Comparison of ENCODE assay signal across 8 cellular contexts in genomic region chr14:69543341-69544249, GRCh38. TPM values are rescaled to one million over a fixed set of nuclear protein-coding genes. Genes with fewer than 3 reads are reported as not detected.
DNase-seq lines count a peak whose midpoint lies in the region; ATAC-seq lines count a peak whose summit lies in the region.
"Had no signal": no experiment of that assay in that cellular context is flagged by ENCODE, and none has a peak within 500 bp of the region (broad histone marks: within the 10 kb centered on the region; RNA-seq: fewer than 3 reads in every experiment).

No MANE protein-coding gene starts in this region.

- no peak overlapping the region for H3K4me3 Mint-ChIP-seq in stimulated activated effector memory CD8-positive, alpha-beta T cell treated with anti-CD3 and anti-CD28 coated beads, Interleukin-12 subunit alpha, Interleukin-12 subunit beta, amount 100 ng/mL, for 72 hours

- H3K27ac Mint-ChIP-seq in stimulated activated effector memory CD8-positive, alpha-beta T cell treated with anti-CD3 and anti-CD28 coated beads, Interleukin-12 subunit alpha, Interleukin-12 subunit beta, amount 100 ng/mL, for 72 hours, result peak overlapping the region; percentile 18

- peaks cover 4% of the 10 kb centered on the region for H3K36me3 Mint-ChIP-seq in stimulated activated effector memory CD8-positive, alpha-beta T cell treated with anti-CD3 and anti-CD28 coated beads, Interleukin-12 subunit alpha, Interleukin-12 subunit beta, amount 100 ng/mL, for 72 hours

- H3K9me3 Mint-ChIP-seq in stimulated activated effector memory CD8-positive, alpha-beta T cell treated with anti-CD3 and anti-CD28 coated beads, Interleukin-12 subunit alpha, Interleukin-12 subunit beta, amount 100 ng/mL, for 72 hours, result no peaks in the 10 kb centered on the region

- peaks cover 18% of the 10 kb centered on the region for H3K4me1 Mint-ChIP-seq in stimulated activated effector memory CD8-positive, alpha-beta T cell treated with anti-CD3 and anti-CD28 coated beads, Interleukin-12 subunit alpha, Interleukin-12 subunit beta, amount 100 ng/mL, for 72 hours

- ATAC-seq in left cardiac atrium (peak in 1 of 2 donors; percentile 90), HG02981 (IDR thresholded peaks at IDR 0.05; ENCODE audit: unreplicated experiment) (no peak), HG02840 (IDR thresholded peaks at IDR 0.05; ENCODE audit: low FRiP score, unreplicated experiment) (no peak)
- ATAC-seq in stimulated activated effector memory CD8-positive, alpha-beta T cell treated with anti-CD3 and anti-CD28 coated beads, Interleukin-12 subunit alpha, Interleukin-12 subunit beta, amount 100 ng/mL, for 72 hours, result peak; percentile 91

- DNase-seq in EL (peak; percentile 90), M059J (ENCODE audit: low read depth) (peak; percentile 93), left cardiac atrium (peak; percentile 70)
- DNase-seq in activated CD8-positive, alpha-beta memory T cell treated with anti-CD3 and anti-CD28 coated beads for 24 hours, result peak; percentile 56
- peak; percentile 15 to 70 for DNase-seq in stimulated activated effector memory CD8-positive, alpha-beta T cell treated with anti-CD3 and anti-CD28 coated beads, Interleukin-12 subunit alpha, Interleukin-12 subunit beta, amount 100 ng/mL, for 72 hours (ENCODE audit: low spot score in 2 of 2)

- intact Hi-C loops in left cardiac atrium (cut with DNase I), result no loop called here

RNA-seq across cellular contexts. Expression of gene CCDC177, which starts 31.1 kb away (rescaled TPM):
- not detected in 2 replicates for total RNA-seq in M059J (2014; rRNA removed; shearing (Covaris generic))
- not detected for total RNA-seq in left cardiac atrium
- total RNA-seq: heart right ventricle had no signal

RNA-seq across cellular contexts. Expression of gene PLEKHD1, which starts 59.1 kb away (rescaled TPM):
- total RNA-seq in M059J (2014; rRNA removed; shearing (Covaris generic)), result not detected in 2 replicates
- under 1 TPM; 0.15 to 0.24 TPM for total RNA-seq in left cardiac atrium

Comparison
In these comparisons a context has a peak if more than half of its experiments do, and no peak if none do; other contexts are left out.
1. DNase-seq: peak in every context shown above with its lines; median percentile 93 in M059J; 90 in EL; 70 in left cardiac atrium; 56 in activated CD8-positive, alpha-beta memory T cell treated with anti-CD3 and anti-CD28 coated beads for 24 hours; 42 in stimulated activated effector memory CD8-positive, alpha-beta T cell treated with anti-CD3 and anti-CD28 coated beads, Interleukin-12 subunit alpha, Interleukin-12 subunit beta, amount 100 ng/mL, for 72 hours.